In the genomic region with DNA sequence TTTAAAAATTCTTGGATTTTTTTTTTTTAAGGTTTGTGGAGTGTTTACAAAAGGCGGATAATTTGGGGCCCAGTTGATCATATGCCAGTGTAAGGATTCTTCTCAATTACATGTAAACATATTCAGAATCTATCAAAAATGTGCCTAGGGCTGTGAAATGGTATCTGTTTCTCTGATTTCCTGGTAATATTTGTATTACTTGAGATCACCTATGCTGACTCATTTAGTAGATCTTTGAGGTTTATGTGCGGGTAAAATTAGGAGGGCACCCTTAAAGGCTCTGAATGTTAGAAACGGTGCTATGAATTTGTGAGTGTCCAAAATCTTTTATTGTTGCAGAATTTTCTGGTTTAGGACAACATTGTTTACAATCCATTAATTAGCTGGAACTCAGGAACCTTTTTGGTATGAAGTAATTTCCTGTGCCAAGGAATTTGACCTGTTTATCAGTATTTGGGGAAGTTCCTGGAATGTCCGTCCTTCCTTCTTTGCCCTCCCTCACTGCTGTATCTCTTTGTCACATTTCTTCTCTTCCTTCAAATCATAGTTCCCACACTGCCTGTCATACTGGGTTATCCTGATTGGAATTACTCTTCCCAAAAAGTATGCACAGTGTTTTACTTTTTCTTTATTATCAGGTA, we compare ENCODE assay signal across 11 cellular contexts.
DNase-seq lines count a peak whose midpoint lies in the region; ATAC-seq and TF ChIP-seq lines count a peak whose summit lies in the region.
"Had no signal": no experiment of that assay in that cellular context is flagged by ENCODE, and none has a peak within 500 bp of the region (broad histone marks: within the 10 kb centered on the region; RNA-seq: fewer than 3 reads in every experiment).

No MANE protein-coding gene starts in this region.

- ATAC-seq in HG03469 (IDR thresholded peaks at IDR 0.05; ENCODE audit: unreplicated experiment): peak; percentile 74
- peak; percentile 66 for ATAC-seq in omental fat pad (ENCODE audit: low FRiP score)
- ATAC-seq in GM21423 (IDR thresholded peaks at IDR 0.05; ENCODE audit: unreplicated experiment): no peak

- H3K4me1 Mint-ChIP-seq in Caco-2 (ENCODE audit: low read depth, unreplicated experiment): peaks cover 25% of the 10 kb centered on the region
- H3K4me1 Mint-ChIP-seq in CD8-positive, alpha-beta memory T cell: peaks cover 0 to 5% (median 4%) of the 10 kb centered on the region in 3 donors

- no peaks in the 10 kb centered on the region for H4K20me1 ChIP-seq in mammary epithelial cell (ENCODE audit: insufficient read depth, low read length)

- peaks cover 21% of the 10 kb centered on the region for H3K9me3 Mint-ChIP-seq in Caco-2 (ENCODE audit: unreplicated experiment)
- H3K9me3 Mint-ChIP-seq in CD8-positive, alpha-beta memory T cell: peaks cover 9 to 17% (median 14%) of the 10 kb centered on the region in 5 donors

- H3K27ac ChIP-seq in mammary epithelial cell (ENCODE audit: insufficient read depth, low read depth, low read length): peak overlapping the region; percentile 46
- H3K27ac ChIP-seq in CD8-positive, alpha-beta memory T cell (ENCODE audit: low read depth, low read length): no peak overlapping the region

- WGBS in mammary epithelial cell (ENCODE audit: low coverage, missing lambda C conversion rate): 38% methylated on average over 4 of the region's 4 CpGs

- H3K4me3 ChIP-seq in Caco-2 (ENCODE audit: low read depth, low read length) (no peak overlapping the region), mammary epithelial cell (replicated peaks in 1 of 3; ENCODE audit: insufficient read depth in 1 of 3, low read depth in 2 of 3, low read length in 3 of 3) (no peak overlapping the region)
- H3K4me3 ChIP-seq in CD8-positive, alpha-beta memory T cell (ENCODE audit: low read length): no peak overlapping the region

- BruUV-seq in Caco-2 (replicated peaks; lab: Mats Ljungman, UMichigan): no TSS peak
- BruUV-seq in mammary epithelial cell (replicated peaks; lab: Mats Ljungman, UMichigan): TSS peak; percentile 10

- CTCF ChIA-PET in Caco-2 (lab: Charles Lee): no interaction called here
- CTCF ChIA-PET in mammary epithelial cell (lab: Charles Lee; ENCODE audit: low non-redundant PET): no interaction called here
- CTCF ChIA-PET in CD8-positive, alpha-beta memory T cell (lab: Charles Lee): no interaction called here

- no peaks in the 10 kb centered on the region; the same call in 1 of the 2 replicates for H3K9me3 ChIP-seq in Caco-2
- peaks cover 15% of the 10 kb centered on the region for H3K9me3 ChIP-seq in mammary epithelial cell (replicated peaks; ENCODE audit: insufficient read depth, low read length)
- no peaks in the 10 kb centered on the region for H3K9me3 ChIP-seq in CD8-positive, alpha-beta memory T cell (ENCODE audit: low read length)

- H3K79me2 ChIP-seq in mammary epithelial cell (ENCODE audit: insufficient read depth, low read length): peaks cover 74% of the 10 kb centered on the region

- no peak for TF ChIP-seq CTCF in Caco-2 (IDR thresholded peaks at IDR 0.05; ENCODE audit: insufficient read depth in 1 of 2, low read depth in 1 of 2, low read length in 1 of 2, severe bottlenecking in 1 of 2, unreplicated experiment in 1 of 2)
- TF ChIP-seq CTCF in mammary epithelial cell (conservative IDR thresholded peaks at IDR 0.05 in 1 of 2, IDR thresholded peaks at IDR 0.05 in 1 of 2; ENCODE audit: extremely low read depth in 1 of 2, insufficient read depth in 1 of 2, low read depth in 1 of 2, low read length in 2 of 2): no peak
- no peak for TF ChIP-seq CTCF in omental fat pad (IDR thresholded peaks at IDR 0.05)

- H3K36me3 Mint-ChIP-seq in Caco-2 (ENCODE audit: insufficient read depth, unreplicated experiment): peaks cover 44% of the 10 kb centered on the region
- peaks cover 0 to 9% (median 0%) of the 10 kb centered on the region in 3 donors for H3K36me3 Mint-ChIP-seq in CD8-positive, alpha-beta memory T cell
- H3K36me3 Mint-ChIP-seq: CD4-positive, CD25-positive, alpha-beta regulatory T cell had no signal

- intact Hi-C loops in Caco-2 (cut with micrococcal nuclease; ENCODE audit: unreplicated experiment) (no loop called here), mammary epithelial cell (cut with micrococcal nuclease) (no loop called here)

- H3K27me3 ChIP-seq in Caco-2 (replicated peaks; ENCODE audit: control insufficient read depth, insufficient read depth, low read length) (no peaks in the 10 kb centered on the region), mammary epithelial cell (ENCODE audit: insufficient read depth, low read length) (no peaks in the 10 kb centered on the region)
- no peaks in the 10 kb centered on the region for H3K27me3 ChIP-seq in CD8-positive, alpha-beta memory T cell (ENCODE audit: insufficient read depth, low read length, poor library complexity, severe bottlenecking)

- no peak overlapping the region for H3K9ac ChIP-seq in mammary epithelial cell (ENCODE audit: insufficient read depth, low read length)

- H3K4me2 ChIP-seq in mammary epithelial cell (ENCODE audit: insufficient read depth, low read depth, low read length): peak overlapping the region; percentile 42

- DNase-seq in Caco-2: no peak
- DNase-seq in mammary epithelial cell: no peak
- DNase-seq in omental fat pad (ENCODE audit: low spot score): no peak
- DNase-seq in HUDEP-2 (lab: John Stamatoyannopoulos, UW; ENCODE audit: unreplicated experiment in 76 of 76): no peak
- no peak for DNase-seq in CD8-positive, alpha-beta memory T cell
- no peak for DNase-seq in NCI-H510A (lab: John Stamatoyannopoulos, UW)
- DNase-seq: cerebellar nuclear complex, NCI-H2171 treated with DMSO at 0.1 percent for 48 hours had no signal

- POLR2A ChIA-PET in Caco-2 (lab: Charles Lee): no interaction called here
- POLR2A ChIA-PET in CD8-positive, alpha-beta memory T cell (lab: Charles Lee): no interaction called here

- peak overlapping the region; percentile 8 for H3K4me3 Mint-ChIP-seq in Caco-2 (ENCODE audit: unreplicated experiment)
- H3K4me3 Mint-ChIP-seq in CD8-positive, alpha-beta memory T cell: no peak overlapping the region
- H3K4me3 Mint-ChIP-seq: CD4-positive, CD25-positive, alpha-beta regulatory T cell had no signal

- in situ Hi-C loops in mammary epithelial cell (cut with MboI; ENCODE audit: low sequenced_read_pairs in 2 of 2): no loop called here

- peaks cover 22% of the 10 kb centered on the region for H3K4me1 ChIP-seq in Caco-2
- peaks cover 21% of the 10 kb centered on the region for H3K4me1 ChIP-seq in mammary epithelial cell (ENCODE audit: insufficient read depth, low read length)
- no peaks in the 10 kb centered on the region for H3K4me1 ChIP-seq in CD8-positive, alpha-beta memory T cell (ENCODE audit: insufficient read depth, low read length)

- H3K36me3 ChIP-seq in Caco-2 (ENCODE audit: control insufficient read depth, insufficient read depth, low read length) (no peaks in the 10 kb centered on the region), mammary epithelial cell (ENCODE audit: insufficient read depth, low read length) (peaks cover 10% of the 10 kb centered on the region)
- no peaks in the 10 kb centered on the region for H3K36me3 ChIP-seq in CD8-positive, alpha-beta memory T cell (ENCODE audit: insufficient read depth, low read length)

- H3K27me3 Mint-ChIP-seq in Caco-2 (ENCODE audit: insufficient read depth, unreplicated experiment): no peaks in the 10 kb centered on the region
- H3K27me3 Mint-ChIP-seq in CD8-positive, alpha-beta memory T cell: peaks cover 0 to 12% of the 10 kb centered on the region in 2 donors
- H3K27me3 Mint-ChIP-seq: CD4-positive, CD25-positive, alpha-beta regulatory T cell had no signal

- H2AFZ ChIP-seq in mammary epithelial cell (ENCODE audit: low read depth, low read length): no peak overlapping the region

- dilution Hi-C loops in mammary epithelial cell (cut with HindIII; ENCODE audit: low sequenced_read_pairs): no loop called here

- peak overlapping the region; percentile 70 for H3K27ac Mint-ChIP-seq in Caco-2 (ENCODE audit: unreplicated experiment)
- no peak overlapping the region for H3K27ac Mint-ChIP-seq in CD8-positive, alpha-beta memory T cell
- H3K27ac Mint-ChIP-seq: CD4-positive, CD25-positive, alpha-beta regulatory T cell had no signal
